Comparison of ENCODE assay signal across 30 cellular contexts in genomic region chr22:24567668-24568067, GRCh38.
"Had no signal": no experiment of that assay in that cellular context is flagged by ENCODE, and none has a peak within 500 bp of the region (broad histone marks: within the 10 kb centered on the region; RNA-seq: fewer than 3 reads in every experiment).

No MANE protein-coding gene starts in this region.

- H3K27ac ChIP-seq: prostate gland, skin epidermis, testis, WERI-Rb-1 had no signal

- DNase-seq: activated CD4-positive, alpha-beta T cell treated with anti-CD3 and anti-CD28 coated beads for 48 hours; activated CD4-positive, alpha-beta T cell treated with anti-CD3 and anti-CD28 coated beads, Interleukin-2, amount 50 U/mL, for 48 hours; activated CD8-positive, alpha-beta memory T cell treated with anti-CD3 and anti-CD28 coated beads, Interleukin-2, amount 50 U/mL, for 48 hours; activated gamma-delta T cell treated with Interleukin-2 at 50 U/mL for 16 hours; activated T-cell treated with anti-CD3 and anti-CD28 coated beads, Interleukin-2, amount 50 U/mL, for 4 hours; endodermal cell; hippocampal formation; kidney; left colon; mesendoderm; retina; stimulated activated CD4-positive, alpha-beta T cell treated with anti-CD3 and anti-CD28 coated beads, Interleukin-12 subunit alpha, Interleukin-12 subunit beta, amount 100 ng/mL, for 4 hours; stimulated activated CD4-positive, alpha-beta T cell treated with anti-CD3 and anti-CD28 coated beads, Interleukin-4, amount 100 ng/mL, for 1 hour; stimulated activated naive CD8-positive, alpha-beta T cell treated with anti-CD3 and anti-CD28 coated beads, Interleukin-15, Interleukin-2, amounts not matched to agents 100 U/mL and 50 U/mL, for 24 hours; T-helper 9 cell; testis; WERI-Rb-1 had no signal

- H3K9me3 Mint-ChIP-seq: activated naive CD4-positive, alpha-beta T cell treated with anti-CD3 and anti-CD28 coated beads, Interleukin-2, amount 50 U/mL, for 24 hours; activated T-cell treated with anti-CD3 and anti-CD28 coated beads, Interleukin-2, amount 50 U/mL, for 4 hours; activated T-helper 17 cell treated with anti-CD3 and anti-CD28 coated beads, Interleukin-2, amount 50 U/mL, for 72 hours; central memory CD8-positive, alpha-beta T cell; dendritic cell treated with granulocyte-macrophage colony-stimulating factor and Interleukin-4, amounts not matched to agents 40 ng/mL and 50 ng/mL, for 4 days; endodermal cell; natural killer cell treated with Interleukin-12 subunit alpha and Interleukin-12 subunit beta and Interleukin-15 and Interleukin-18, amount 100 ng/mL, for 72 hours; T-helper 1 cell treated with Interleukin-12 subunit alpha and Interleukin-12 subunit beta and Interleukin-4 antibody, amounts not matched to agents 30 μg/mL and 1 μg/mL, for 36 hours had no signal

- H3K27me3 ChIP-seq: testis, upper lobe of left lung had no signal

- H3K27me3 Mint-ChIP-seq: activated naive CD4-positive, alpha-beta T cell treated with anti-CD3 and anti-CD28 coated beads, Interleukin-2, amount 50 U/mL, for 24 hours; activated T-helper 17 cell treated with anti-CD3 and anti-CD28 coated beads, Interleukin-2, amount 50 U/mL, for 72 hours; central memory CD8-positive, alpha-beta T cell; dendritic cell treated with granulocyte-macrophage colony-stimulating factor and Interleukin-4, amounts not matched to agents 40 ng/mL and 50 ng/mL, for 4 days; natural killer cell treated with Interleukin-12 subunit alpha and Interleukin-12 subunit beta and Interleukin-15 and Interleukin-18, amount 100 ng/mL, for 72 hours had no signal

- H3K27ac Mint-ChIP-seq: activated naive CD4-positive, alpha-beta T cell treated with anti-CD3 and anti-CD28 coated beads, Interleukin-2, amount 50 U/mL, for 24 hours; activated T-helper 17 cell treated with anti-CD3 and anti-CD28 coated beads, Interleukin-2, amount 50 U/mL, for 72 hours; dendritic cell treated with granulocyte-macrophage colony-stimulating factor and Interleukin-4, amounts not matched to agents 40 ng/mL and 50 ng/mL, for 4 days; T-helper 1 cell treated with Interleukin-12 subunit alpha and Interleukin-12 subunit beta and Interleukin-4 antibody, amounts not matched to agents 30 μg/mL and 1 μg/mL, for 36 hours had no signal

- ATAC-seq: activated CD4-positive, CD25-positive, alpha-beta regulatory T cell treated with anti-CD3 and anti-CD28 coated beads, Interleukin-2, amount 50 U/mL, for 24 hours; activated T-cell treated with anti-CD3 and anti-CD28 coated beads, Interleukin-2, amount 50 U/mL, for 4 hours; activated T-helper 17 cell treated with anti-CD3 and anti-CD28 coated beads, Interleukin-2, amount 50 U/mL, for 72 hours; esophagus mucosa; left colon; natural killer cell treated with Interleukin-12 subunit alpha and Interleukin-12 subunit beta and Interleukin-15 and Interleukin-18, amount 100 ng/mL, for 72 hours; sciatic nerve; stimulated activated naive CD8-positive, alpha-beta T cell treated with anti-CD3 and anti-CD28 coated beads, Interleukin-15, Interleukin-2, amounts not matched to agents 100 U/mL and 50 U/mL, for 24 hours had no signal

- H3K9me3 ChIP-seq: prostate gland, testis, upper lobe of left lung had no signal

- H3K4me3 Mint-ChIP-seq: activated naive CD4-positive, alpha-beta T cell treated with anti-CD3 and anti-CD28 coated beads, Interleukin-2, amount 50 U/mL, for 24 hours; activated T-cell treated with anti-CD3 and anti-CD28 coated beads, Interleukin-2, amount 50 U/mL, for 4 hours; activated T-helper 17 cell treated with anti-CD3 and anti-CD28 coated beads, Interleukin-2, amount 50 U/mL, for 72 hours; central memory CD8-positive, alpha-beta T cell; dendritic cell treated with granulocyte-macrophage colony-stimulating factor and Interleukin-4, amounts not matched to agents 40 ng/mL and 50 ng/mL, for 4 days; endodermal cell; natural killer cell treated with Interleukin-12 subunit alpha and Interleukin-12 subunit beta and Interleukin-15 and Interleukin-18, amount 100 ng/mL, for 72 hours; T-helper 1 cell treated with Interleukin-12 subunit alpha and Interleukin-12 subunit beta and Interleukin-4 antibody, amounts not matched to agents 30 μg/mL and 1 μg/mL, for 36 hours had no signal

- H3K4me3 ChIP-seq: lung, prostate gland, skin epidermis, testis, upper lobe of left lung had no signal

- H3K4me1 Mint-ChIP-seq: endodermal cell had no signal

- H3K4me1 ChIP-seq: prostate gland had no signal
